Comparison of ENCODE assay signal across 23 cellular contexts in the genomic region with DNA sequence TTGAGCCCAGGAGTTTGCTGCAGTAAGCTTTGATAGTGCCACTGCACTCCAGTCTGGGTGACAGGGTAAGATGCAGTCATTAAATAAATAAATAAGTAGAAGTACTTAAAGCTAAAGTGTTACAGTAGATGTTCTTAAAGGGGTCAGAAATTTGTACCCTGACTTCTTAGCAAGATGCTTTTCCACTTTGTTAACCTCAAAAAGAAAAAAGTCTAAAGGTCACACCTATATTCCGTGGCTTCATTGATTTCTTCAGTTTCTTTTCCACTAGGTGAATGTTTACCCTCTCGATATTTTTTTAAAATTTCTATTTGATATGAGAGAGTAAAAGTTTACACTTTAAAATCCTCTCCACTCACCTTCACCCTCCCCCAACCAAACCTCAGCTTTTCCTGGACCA.
DNase-seq lines count a peak whose midpoint lies in the region; ATAC-seq, FAIRE-seq and TF ChIP-seq lines count a peak whose summit lies in the region.
"Had no signal": no experiment of that assay in that cellular context is flagged by ENCODE, and none has a peak within 500 bp of the region (broad histone marks: within the 10 kb centered on the region; RNA-seq: fewer than 3 reads in every experiment).

No MANE protein-coding gene starts in this region.

- H3K27me3 Mint-ChIP-seq in nephron (ENCODE audit: low read depth) (no peaks in the 10 kb centered on the region), progenitor cell of endocrine pancreas (no peaks in the 10 kb centered on the region)
- H3K27me3 Mint-ChIP-seq: CD4-positive, CD25-positive, alpha-beta regulatory T cell had no signal

- H3K4me3 ChIP-seq in hepatocyte (no peak overlapping the region), lower leg skin (ENCODE audit: low read depth, poor library complexity, severe bottlenecking) (no peak overlapping the region)
- H3K4me3 ChIP-seq: GM12878, K562 had no signal

- H3K27me3 ChIP-seq in hepatocyte: no peaks in the 10 kb centered on the region
- H3K27me3 ChIP-seq: BE2C had no signal

- H3K79me2 ChIP-seq in hepatocyte: no peaks in the 10 kb centered on the region

- no peaks in the 10 kb centered on the region for H3K9me2 ChIP-seq in hepatocyte (replicated peaks; ENCODE audit: insufficient read depth)

- H3K9me3 ChIP-seq in hepatocyte (ENCODE audit: low read depth): no peaks in the 10 kb centered on the region
- H3K9me3 ChIP-seq: BE2C had no signal

- peak; percentile 33 for FAIRE-seq in H54 (lab: Jason Lieb, UNC)
- FAIRE-seq: A204.1, GM12878, H1, K562 had no signal

- TF ChIP-seq CTCF in hepatocyte (IDR thresholded peaks at IDR 0.05; ENCODE audit: poor library complexity) (no peak), nephron (IDR thresholded peaks at IDR 0.05; ENCODE audit: unreplicated experiment in 3 of 3) (no peak), progenitor cell of endocrine pancreas (IDR thresholded peaks at IDR 0.05; ENCODE audit: unreplicated experiment) (no peak), lower leg skin (IDR thresholded peaks at IDR 0.05) (no peak)

- peaks cover 15% of the 10 kb centered on the region for H3K4me1 Mint-ChIP-seq in nephron
- H3K4me1 Mint-ChIP-seq in progenitor cell of endocrine pancreas (ENCODE audit: low read depth): peaks cover 34% of the 10 kb centered on the region
- H3K4me1 Mint-ChIP-seq: CD4-positive, CD25-positive, alpha-beta regulatory T cell; CD8-positive, alpha-beta memory T cell had no signal

- no peaks in the 10 kb centered on the region for H3K36me3 Mint-ChIP-seq in nephron (ENCODE audit: low read depth)
- no peaks in the 10 kb centered on the region for H3K36me3 Mint-ChIP-seq in progenitor cell of endocrine pancreas (ENCODE audit: insufficient read depth)
- H3K36me3 Mint-ChIP-seq: CD4-positive, CD25-positive, alpha-beta regulatory T cell; CD8-positive, alpha-beta memory T cell had no signal

- DNase-seq in H54 (ENCODE audit: insufficient read length, low spot score) (no peak), hepatocyte (ENCODE audit: low spot score) (no peak), progenitor cell of endocrine pancreas (ENCODE audit: low spot score, unreplicated experiment) (no peak), NCI-H2196 treated with DMSO at 0.1 percent for 48 hours (lab: John Stamatoyannopoulos, UW; ENCODE audit: unreplicated experiment) (no peak), DMS 273 treated with DMSO at 0.1 percent for 48 hours (lab: John Stamatoyannopoulos, UW) (no peak), lower leg skin (ENCODE audit: low spot score in 2 of 2) (no peak)
- DNase-seq: ACHN; BE2C; C1 segment of cervical spinal cord; CD4-positive, CD25-positive, alpha-beta regulatory T cell; CD8-positive, alpha-beta memory T cell; COR-L47; DND-41; EL; HCEC 1CT; IMR-90 had no signal

- intact Hi-C loops in lower leg skin (cut with DNase I; ENCODE audit: low total_unique reads): no loop called here

- peak overlapping the region; percentile 29 to 81 (median 57) for H3K27ac Mint-ChIP-seq in nephron
- peak overlapping the region; percentile 94 for H3K27ac Mint-ChIP-seq in progenitor cell of endocrine pancreas
- H3K27ac Mint-ChIP-seq: CD8-positive, alpha-beta memory T cell had no signal

- H3K4me3 Mint-ChIP-seq in nephron (no peak overlapping the region), progenitor cell of endocrine pancreas (ENCODE audit: low read depth) (peak overlapping the region; percentile 32)
- H3K4me3 Mint-ChIP-seq: CD4-positive, CD25-positive, alpha-beta regulatory T cell; CD8-positive, alpha-beta memory T cell had no signal

- 75% methylated on average over 2 of the region's 2 CpGs for WGBS in hepatocyte (ENCODE audit: low lambda C conversion rate, missing lambda C conversion rate)
- WGBS in lower leg skin, 2 donors: 94 to 96% methylated on average over 2 of the region's 2 CpGs

- peaks cover 11% of the 10 kb centered on the region for H3K4me1 ChIP-seq in hepatocyte (ENCODE audit: insufficient read depth)

- H2AFZ ChIP-seq in hepatocyte: no peak overlapping the region

- H3K9me3 Mint-ChIP-seq in nephron: no peaks in the 10 kb centered on the region
- H3K9me3 Mint-ChIP-seq in progenitor cell of endocrine pancreas (ENCODE audit: low read depth): peaks cover 4% of the 10 kb centered on the region

- no peaks in the 10 kb centered on the region for H3K36me3 ChIP-seq in hepatocyte (replicated peaks; ENCODE audit: insufficient read depth, low read depth)
- H3K36me3 ChIP-seq: BE2C had no signal

- H3K27ac ChIP-seq in hepatocyte: peak overlapping the region; percentile 49
- H3K27ac ChIP-seq: HL-60 had no signal

- no peak for ATAC-seq in HG02852 (IDR thresholded peaks at IDR 0.05; ENCODE audit: unreplicated experiment)
- ATAC-seq: GM12878, K562 had no signal

- no peak for TF ChIP-seq POLR2A in H54 (IDR thresholded peaks at IDR 0.05; ENCODE audit: low read depth, low read length)
- TF ChIP-seq POLR2A in lower leg skin (IDR thresholded peaks at IDR 0.05): no peak

- peak overlapping the region; percentile 14 for H3K4me2 ChIP-seq in hepatocyte

- H4K20me1 ChIP-seq in hepatocyte (ENCODE audit: insufficient read depth, poor library complexity, severe bottlenecking): no peaks in the 10 kb centered on the region
